In genomic region chr2:75276093-75277055, GRCh38 we compare ENCODE assay signal across 15 cellular contexts.
DNase-seq lines count a peak whose midpoint lies in the region; ATAC-seq and TF ChIP-seq lines count a peak whose summit lies in the region.
"Had no signal": no experiment of that assay in that cellular context is flagged by ENCODE, and none has a peak within 500 bp of the region (broad histone marks: within the 10 kb centered on the region; RNA-seq: fewer than 3 reads in every experiment).

No MANE protein-coding gene starts in this region.

- POLR2A ChIA-PET in A673 (lab: Charles Lee; ENCODE audit: low non-redundant PET) (no interaction called here), WTC11 (lab: Charles Lee) (no interaction called here)

- WGBS in neuronal stem cell (ENCODE audit: extremely low coverage in 2 of 2, insufficient read length in 2 of 2, insufficient replicate concordance in 1 of 2), 2 donors, result no CpG with 5 or more reads among the region's 8 CpGs

- peak overlapping the region; percentile 37 for H3K4me3 Mint-ChIP-seq in WTC11
- H3K4me3 Mint-ChIP-seq: activated naive CD8-positive, alpha-beta T cell had no signal

- no TSS peak for BruUV-seq in A673 (replicated peaks; lab: Mats Ljungman, UMichigan)

- no peak overlapping the region for H3K14ac ChIP-seq in neuronal stem cell (ENCODE audit: low read length)

- peaks cover 3% of the 10 kb centered on the region for H3K9me3 ChIP-seq in A673 (ENCODE audit: low read depth, low read length, poor library complexity, severe bottlenecking)
- no peaks in the 10 kb centered on the region for H3K9me3 ChIP-seq in neuronal stem cell (replicated peaks in 1 of 2; ENCODE audit: control insufficient read depth in 2 of 2, insufficient read depth in 1 of 2, low read depth in 1 of 2, low read length in 2 of 2)
- H3K9me3 ChIP-seq: neutrophil had no signal

- H3K27ac Mint-ChIP-seq in WTC11, result no peak overlapping the region
- H3K27ac Mint-ChIP-seq: activated naive CD8-positive, alpha-beta T cell had no signal

- no peaks in the 10 kb centered on the region for H3K27me3 Mint-ChIP-seq in WTC11 (ENCODE audit: low read depth)
- H3K27me3 Mint-ChIP-seq: activated naive CD8-positive, alpha-beta T cell had no signal

- peaks cover 3% of the 10 kb centered on the region; the same call in 1 of the 2 replicates for H3K9me3 Mint-ChIP-seq in WTC11

- H4K91ac ChIP-seq in neuronal stem cell (ENCODE audit: low read depth, low read length, poor library complexity), result no peak overlapping the region

- CTCF ChIA-PET in A673 (lab: Charles Lee) (interaction anchor here (0.6 kb wide), 1 partner anchor 877 kb away, joined by 5 read pairs; no protein-coding TSS in a partner anchor), WTC11 (lab: Charles Lee) (interaction anchor here (1.2 kb wide), 1 partner anchor 440 kb away, joined by 3 read pairs; no protein-coding TSS in a partner anchor)

- no peak overlapping the region for H2BK120ac ChIP-seq in neuronal stem cell (ENCODE audit: low read depth, low read length)

- no peak overlapping the region for H2BK15ac ChIP-seq in neuronal stem cell (ENCODE audit: low read length)

- ATAC-seq in WTC11 (peak; percentile 70), foreskin keratinocyte (peak; percentile 93), HG02970 (IDR thresholded peaks at IDR 0.05; ENCODE audit: low FRiP score, unreplicated experiment) (no peak), GM18867 (IDR thresholded peaks at IDR 0.05; ENCODE audit: unreplicated experiment) (no peak)
- ATAC-seq: K562 had no signal

- H3K18ac ChIP-seq in neuronal stem cell (ENCODE audit: low read length), result no peak overlapping the region

- peaks cover 35% of the 10 kb centered on the region for H3K4me1 ChIP-seq in A673 (ENCODE audit: insufficient read depth, low read length, poor library complexity, severe bottlenecking)
- peaks cover 20% of the 10 kb centered on the region for H3K4me1 ChIP-seq in foreskin keratinocyte
- peaks cover 0 to 4% of the 10 kb centered on the region in 2 donors for H3K4me1 ChIP-seq in neuronal stem cell (ENCODE audit: control insufficient read depth in 2 of 2, insufficient read depth in 1 of 2, low read depth in 1 of 2, low read length in 2 of 2)

- peak overlapping the region; percentile 13 for H3K4me3 ChIP-seq in A673 (ENCODE audit: low read depth, low read length, poor library complexity, severe bottlenecking)
- H3K4me3 ChIP-seq in neuronal stem cell (ENCODE audit: low read length in 2 of 2), result no peak overlapping the region
- H3K4me3 ChIP-seq: K562 had no signal

- peaks cover 30% of the 10 kb centered on the region for H3K4me1 Mint-ChIP-seq in WTC11

- no peak overlapping the region for H2AK5ac ChIP-seq in neuronal stem cell (ENCODE audit: low read depth, low read length)

- H3K36me3 Mint-ChIP-seq in WTC11, result no peaks in the 10 kb centered on the region

- DNase-seq in A673 (ENCODE audit: low spot score) (peak; percentile 97), HPDE6-E6E7 (ENCODE audit: extremely low spot score) (peak; percentile 41), WTC11 (ENCODE audit: low spot score) (no peak), foreskin keratinocyte (peak; percentile 34 to 63), SKM-1 treated with dmso at 0.1 percent for 144 hours (lab: John Stamatoyannopoulos, UW; ENCODE audit: unreplicated experiment) (no peak), neuronal stem cell (ENCODE audit: low spot score) (no peak)
- DNase-seq: activated CD4-positive, alpha-beta T cell treated with anti-CD3 and anti-CD28 coated beads, Interleukin-2, amount 50 U/mL, for 4 hours; GDM1; NCI-H345; stimulated activated naive CD4-positive, alpha-beta T cell treated with Interleukin-2 at 50 U/mL for 16 hours had no signal

- H3K79me1 ChIP-seq in neuronal stem cell (ENCODE audit: low read depth, low read length), result no peaks in the 10 kb centered on the region

- no peak overlapping the region for H2BK5ac ChIP-seq in neuronal stem cell (ENCODE audit: low read length)

- no peak overlapping the region for H2BK12ac ChIP-seq in neuronal stem cell (ENCODE audit: low read length)

- no peak overlapping the region for H4K8ac ChIP-seq in neuronal stem cell (ENCODE audit: low read depth, low read length)

- TF ChIP-seq CTCF in A673 (conservative IDR thresholded peaks at IDR 0.05; ENCODE audit: low read depth, low read length), result no peak
- no peak for TF ChIP-seq CTCF in WTC11 (IDR thresholded peaks at IDR 0.05)
- no peak for TF ChIP-seq CTCF in foreskin keratinocyte (conservative IDR thresholded peaks at IDR 0.05)

- H3K27ac ChIP-seq in A673 (ENCODE audit: low read depth, low read length, poor library complexity, severe bottlenecking) (peak overlapping the region; percentile 76), foreskin keratinocyte (peak overlapping the region; percentile 5), neuronal stem cell (replicated peaks; ENCODE audit: low read length) (no peak overlapping the region)
- H3K27ac ChIP-seq: neutrophil had no signal

- H3K4me2 ChIP-seq in neuronal stem cell (ENCODE audit: insufficient read depth, low read length, poor library complexity, severe bottlenecking), result no peak overlapping the region

- no peaks in the 10 kb centered on the region for H3K36me3 ChIP-seq in A673 (ENCODE audit: insufficient read depth, low read length, poor library complexity, severe bottlenecking)
- no peaks in the 10 kb centered on the region for H3K36me3 ChIP-seq in neuronal stem cell (replicated peaks in 1 of 2; ENCODE audit: control insufficient read depth in 2 of 2, insufficient read depth in 2 of 2, low read length in 2 of 2)
- H3K36me3 ChIP-seq: neutrophil had no signal

- H3K23ac ChIP-seq in neuronal stem cell (ENCODE audit: low read depth, low read length, poor library complexity), result no peak overlapping the region

- intact Hi-C loops in A673 (cut with micrococcal nuclease; ENCODE audit: unreplicated experiment), result loop anchor here (10.0 kb wide), 1 partner anchor 348 kb away; no protein-coding TSS in a partner anchor

- no peak overlapping the region for H3K9ac ChIP-seq in neuronal stem cell (ENCODE audit: low read depth, low read length, poor library complexity)

- H3K27me3 ChIP-seq in A673 (replicated peaks; ENCODE audit: insufficient read depth, low read depth, low read length, poor library complexity) (no peaks in the 10 kb centered on the region), foreskin keratinocyte (no peaks in the 10 kb centered on the region), neuronal stem cell (ENCODE audit: control insufficient read depth in 3 of 3, insufficient read depth in 3 of 3, low read depth in 1 of 3, low read length in 3 of 3) (no peaks in the 10 kb centered on the region)
- H3K27me3 ChIP-seq: neutrophil had no signal

- no peak overlapping the region for H2AFZ ChIP-seq in neuronal stem cell (ENCODE audit: low read length)

- H3K4ac ChIP-seq in neuronal stem cell (ENCODE audit: low read length), result no peak overlapping the region

TF ChIP-seq in WTC11, 78 proteins besides CTCF, POLR2A, EP300 and RAD21:
- TF ChIP-seq E2F1 (CRISPR knock-in tag; IDR thresholded peaks at IDR 0.05) (no peak), PRDM15 (CRISPR knock-in tag; IDR thresholded peaks at IDR 0.05) (peak; percentile 56), NFYB (CRISPR knock-in tag; conservative IDR thresholded peaks at IDR 0.05; ENCODE audit: low read depth) (no peak)

Comparison
In these comparisons a context has a peak if more than half of its experiments do, and no peak if none do; other contexts are left out.
1. DNase-seq: peak in A673 (single experiment), HPDE6-E6E7 (single experiment) and foreskin keratinocyte (2 of 2); none in WTC11 (single experiment), SKM-1 treated with dmso at 0.1 percent for 144 hours (single experiment) and neuronal stem cell (single experiment).
2. ATAC-seq: peak in WTC11 (single experiment) and foreskin keratinocyte (single experiment); none in HG02970 (single experiment) and GM18867 (single experiment).